ENCODE assay signal across 1 cellular context in genomic region chr17:81202318-81202717, GRCh38.
TF ChIP-seq lines count a peak whose summit lies in the region.

No MANE protein-coding gene starts in this region.

TF ChIP-seq in H1, 55 proteins besides CTCF, POLR2A, EP300 and RAD21:
- TF ChIP-seq PHF8 (conservative IDR thresholded peaks at IDR 0.05; ENCODE audit: low read depth, low read length) (no peak), SIN3A (conservative IDR thresholded peaks at IDR 0.05 in 1 of 2, IDR thresholded peaks at IDR 0.05 in 1 of 2; ENCODE audit: low read depth in 1 of 2, low read length in 2 of 2) (no peak), MAFK (IDR thresholded peaks at IDR 0.05; ENCODE audit: low read depth, low read length) (no peak), POLR2AphosphoS5 (IDR thresholded peaks at IDR 0.05; ENCODE audit: low read depth, low read length) (no peak), CHD1 (IDR thresholded peaks at IDR 0.05; ENCODE audit: low read depth, low read length) (no peak), NRF1 (IDR thresholded peaks at IDR 0.05; ENCODE audit: low read depth, low read length) (no peak), CTBP2 (IDR thresholded peaks at IDR 0.05; ENCODE audit: borderline replicate concordance, insufficient read depth, insufficient read length, low read length) (no peak), SIX5 (IDR thresholded peaks at IDR 0.05; ENCODE audit: low read depth, low read length) (no peak), TAF1 (IDR thresholded peaks at IDR 0.05; ENCODE audit: low read depth, low read length) (no peak), CEBPB (IDR thresholded peaks at IDR 0.05; ENCODE audit: low read depth, low read length) (no peak), JUN (IDR thresholded peaks at IDR 0.05; ENCODE audit: low read depth, low read length) (no peak), CBX8 (IDR thresholded peaks at IDR 0.05; ENCODE audit: borderline replicate concordance, low read depth, low read length) (no peak), TEAD4 (IDR thresholded peaks at IDR 0.05; ENCODE audit: low read depth, low read length) (no peak), SUZ12 (IDR thresholded peaks at IDR 0.05; ENCODE audit: low read length) (no peak), KDM1A (IDR thresholded peaks at IDR 0.05; ENCODE audit: borderline replicate concordance, low read length) (no peak), SP4 (IDR thresholded peaks at IDR 0.05; ENCODE audit: low read length) (no peak)
